Comparison of ENCODE assay signal across 1 cellular context in genomic region chr11:14643697-14644395, GRCh38.
A peak's percentile ranks its signal among the peaks of the same experiment; 100 is the strongest.
TF ChIP-seq lines count a peak whose summit lies in the region.

PDE3B (plus strand) TSS chr11:14643804; CDS start chr11:14644076, 272 bp downstream.

TF ChIP-seq in HepG2, 621 proteins besides CTCF, POLR2A, EP300 and RAD21 (continued from another document and continues in another):
- TF ChIP-seq ZNF75D (CRISPR knock-in tag; IDR thresholded peaks at IDR 0.05; ENCODE audit: borderline replicate concordance) (no peak), KMT2A (CRISPR knock-in tag; IDR thresholded peaks at IDR 0.05) (peak; percentile 78), NRL (CRISPR knock-in tag; IDR thresholded peaks at IDR 0.05; ENCODE audit: borderline replicate concordance) (peak; percentile 48; the same call in 1 of the 2 replicates), ZFP91 (CRISPR knock-in tag; IDR thresholded peaks at IDR 0.05; ENCODE audit: borderline replicate concordance) (peak; percentile 80; the same call in 1 of the 2 replicates), NFIC (IDR thresholded peaks at IDR 0.05; ENCODE audit: low read length) (no peak), ZNF772 (CRISPR knock-in tag; IDR thresholded peaks at IDR 0.05) (peak; percentile 33; the same call in 1 of the 2 replicates), ZBTB46 (CRISPR knock-in tag; IDR thresholded peaks at IDR 0.05; ENCODE audit: borderline replicate concordance) (0 out of 2 replicates have a peak, but pooled peaks have one; percentile 33), SALL1 (CRISPR knock-in tag; IDR thresholded peaks at IDR 0.05) (peak; percentile 9; the same call in 1 of the 2 replicates), NR2F1 (CRISPR knock-in tag; IDR thresholded peaks at IDR 0.05) (no peak), TIGD3 (CRISPR knock-in tag; IDR thresholded peaks at IDR 0.05; ENCODE audit: borderline replicate concordance) (no peak), ZNF503 (CRISPR knock-in tag; IDR thresholded peaks at IDR 0.05) (peak; percentile 50; the same call in 1 of the 2 replicates), SAP130 (CRISPR knock-in tag; IDR thresholded peaks at IDR 0.05; ENCODE audit: low read depth) (peak; percentile 63), ZNF740 (CRISPR knock-in tag; IDR thresholded peaks at IDR 0.05) (peak; percentile 55; the same call in 1 of the 2 replicates), FOSL2 (CRISPR knock-in tag; IDR thresholded peaks at IDR 0.05) (peak; percentile 14; the same call in 1 of the 2 replicates), KLF12 (CRISPR knock-in tag; IDR thresholded peaks at IDR 0.05; ENCODE audit: borderline replicate concordance) (0 out of 2 replicates have a peak, but pooled peaks have one; percentile 27), ZIK1 (CRISPR knock-in tag; IDR thresholded peaks at IDR 0.05; ENCODE audit: borderline replicate concordance, low read depth) (no peak; the same call in 1 of the 2 replicates), NFKBIZ (CRISPR knock-in tag; IDR thresholded peaks at IDR 0.05) (no peak), ZNF746 (CRISPR knock-in tag; IDR thresholded peaks at IDR 0.05) (peak; percentile 12), EEA1 (CRISPR knock-in tag; IDR thresholded peaks at IDR 0.05; ENCODE audit: borderline replicate concordance) (0 out of 2 replicates have a peak, but pooled peaks have one; percentile 14), AGO2 (optimal IDR thresholded peaks at IDR 0.05; ENCODE audit: low read depth, low read length) (peak; percentile 64), ASH2L (IDR thresholded peaks at IDR 0.05; ENCODE audit: insufficient read length, low read depth, low read length) (peak; percentile 64), ZGPAT (CRISPR knock-in tag; IDR thresholded peaks at IDR 0.05) (peak; percentile 80; the same call in 1 of the 2 replicates), ZNF616 (CRISPR knock-in tag; IDR thresholded peaks at IDR 0.05; ENCODE audit: low read depth) (peak; percentile 56), HMG20B (CRISPR knock-in tag; conservative IDR thresholded peaks at IDR 0.05) (no peak), ZMYM2 (CRISPR knock-in tag; IDR thresholded peaks at IDR 0.05) (no peak), KDM3A (CRISPR knock-in tag; IDR thresholded peaks at IDR 0.05; ENCODE audit: low read depth) (0 out of 2 replicates have a peak, but pooled peaks have one; percentile 42), ZNF430 (CRISPR knock-in tag; IDR thresholded peaks at IDR 0.05) (peak; percentile 59; the same call in 1 of the 2 replicates), SOX6 (IDR thresholded peaks at IDR 0.05) (no peak), SOX6 (CRISPR knock-in tag; IDR thresholded peaks at IDR 0.05) (no peak), ZNF343 (CRISPR knock-in tag; IDR thresholded peaks at IDR 0.05) (no peak), PLSCR1 (CRISPR knock-in tag; IDR thresholded peaks at IDR 0.05; ENCODE audit: borderline replicate concordance) (no peak), KLF13 (CRISPR knock-in tag; IDR thresholded peaks at IDR 0.05) (0 out of 2 replicates have a peak, but pooled peaks have one; percentile 6), ETV5 (CRISPR knock-in tag; IDR thresholded peaks at IDR 0.05; ENCODE audit: borderline replicate concordance) (no peak), ARID5B (CRISPR knock-in tag; IDR thresholded peaks at IDR 0.05) (no peak), XBP1 (CRISPR knock-in tag; IDR thresholded peaks at IDR 0.05) (no peak), ZSCAN5A (CRISPR knock-in tag; IDR thresholded peaks at IDR 0.05; ENCODE audit: borderline replicate concordance) (no peak), SIN3B (IDR thresholded peaks at IDR 0.05; ENCODE audit: low read length) (no peak), ZNF776 (CRISPR knock-in tag; IDR thresholded peaks at IDR 0.05) (0 out of 2 replicates have a peak, but pooled peaks have one; percentile 30), POGK (CRISPR knock-in tag; conservative IDR thresholded peaks at IDR 0.05) (peak; percentile 39), ZNF30 (CRISPR knock-in tag; IDR thresholded peaks at IDR 0.05) (no peak), ATF1 (CRISPR knock-in tag; IDR thresholded peaks at IDR 0.05) (no peak), MAF1 (CRISPR knock-in tag; IDR thresholded peaks at IDR 0.05; ENCODE audit: borderline replicate concordance) (no peak), ZNF253 (CRISPR knock-in tag; IDR thresholded peaks at IDR 0.05; ENCODE audit: borderline replicate concordance) (no peak), DNMT3B (CRISPR knock-in tag; conservative IDR thresholded peaks at IDR 0.05) (no peak), MEF2D (CRISPR knock-in tag; IDR thresholded peaks at IDR 0.05) (no peak), ZNF326 (CRISPR knock-in tag; IDR thresholded peaks at IDR 0.05; ENCODE audit: borderline replicate concordance) (no peak), ZNF780A (CRISPR knock-in tag; IDR thresholded peaks at IDR 0.05) (no peak), TFAP4 (IDR thresholded peaks at IDR 0.05; ENCODE audit: borderline replicate concordance, low read depth) (peak; percentile 13; the same call in 1 of the 2 replicates), ZC3H4 (CRISPR knock-in tag; IDR thresholded peaks at IDR 0.05; ENCODE audit: borderline replicate concordance) (no peak), ZSCAN12 (CRISPR knock-in tag; IDR thresholded peaks at IDR 0.05) (no peak)
